In the genomic region with DNA sequence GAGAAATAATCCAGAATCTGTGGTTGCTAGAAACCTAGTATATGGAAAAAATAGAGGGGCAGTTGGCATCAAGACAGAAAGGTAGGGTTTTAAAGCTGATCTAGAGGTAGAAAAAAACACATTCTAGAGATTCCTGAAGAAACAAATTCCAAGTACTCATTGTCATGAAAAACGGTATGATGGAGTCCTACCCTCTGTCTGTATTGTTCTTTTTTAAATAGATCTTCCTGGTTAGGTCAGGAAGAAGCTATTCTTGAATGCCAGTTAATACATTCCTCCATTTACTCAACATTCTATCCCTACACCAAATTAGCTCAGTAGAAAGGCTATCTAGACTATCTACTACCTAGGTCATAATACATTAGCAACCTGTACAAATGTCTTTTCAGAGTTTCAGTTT, we compare ENCODE assay signal across 14 cellular contexts.
DNase-seq lines count a peak whose midpoint lies in the region; ATAC-seq and TF ChIP-seq lines count a peak whose summit lies in the region.
"Had no signal": no experiment of that assay in that cellular context is flagged by ENCODE, and none has a peak within 500 bp of the region (broad histone marks: within the 10 kb centered on the region; RNA-seq: fewer than 3 reads in every experiment).

No MANE protein-coding gene starts in this region.

- TF ChIP-seq CTCF in GM23338 (conservative IDR thresholded peaks at IDR 0.05; ENCODE audit: low read depth in 2 of 2) (no peak), hepatocyte (IDR thresholded peaks at IDR 0.05; ENCODE audit: poor library complexity) (no peak)

- WGBS in hepatocyte (ENCODE audit: low lambda C conversion rate, missing lambda C conversion rate): 79% methylated on average over 1 of the region's 1 CpG

- H3K27ac Mint-ChIP-seq in GM23338: peak overlapping the region; percentile 61
- H3K27ac Mint-ChIP-seq: CD8-positive, alpha-beta memory T cell had no signal

- no peaks in the 10 kb centered on the region for H3K27me3 Mint-ChIP-seq in GM23338 (ENCODE audit: insufficient read depth, low read depth, poor library complexity)

- DNase-seq in GM23338 (ENCODE audit: low spot score) (peak; percentile 68), NT2/D1 (ENCODE audit: low read depth, low spot score) (peak; percentile 20), iPS DF 4.7 (ENCODE audit: extremely low read depth, low spot score) (peak; percentile 33), kidney tubule cell (ENCODE audit: low spot score) (peak; percentile 9), COR-L47 (lab: John Stamatoyannopoulos, UW) (no peak), hepatocyte (ENCODE audit: low spot score) (no peak), NK-92 (lab: John Stamatoyannopoulos, UW; ENCODE audit: unreplicated experiment) (no peak)
- DNase-seq: CD8-positive, alpha-beta memory T cell; DMS53; GF-D8; H7 had no signal

- H3F3A ChIP-seq in GM23338 (replicated peaks; ENCODE audit: low read depth): no peaks in the 10 kb centered on the region

- H3K4me3 ChIP-seq in GM23338 (no peak overlapping the region), NT2/D1 (ENCODE audit: insufficient read length, low read depth) (no peak overlapping the region), hepatocyte (no peak overlapping the region)
- H3K4me3 ChIP-seq: BLaER1 had no signal

- H3K27me3 ChIP-seq in GM23338 (ENCODE audit: insufficient read depth) (no peaks in the 10 kb centered on the region), NT2/D1 (ENCODE audit: insufficient read depth, insufficient read length) (no peaks in the 10 kb centered on the region), hepatocyte (no peaks in the 10 kb centered on the region)
- H3K27me3 ChIP-seq: BLaER1 had no signal

- peaks cover 27% of the 10 kb centered on the region for H3K36me3 Mint-ChIP-seq in GM23338 (ENCODE audit: low read depth)

- H3K36me3 ChIP-seq in GM23338 (ENCODE audit: insufficient read depth) (no peaks in the 10 kb centered on the region), NT2/D1 (ENCODE audit: insufficient read depth, insufficient read length, low read length) (no peaks in the 10 kb centered on the region), hepatocyte (replicated peaks; ENCODE audit: insufficient read depth, low read depth) (no peaks in the 10 kb centered on the region)
- H3K36me3 ChIP-seq: BLaER1 had no signal

- H3K9me2 ChIP-seq in GM23338 (ENCODE audit: insufficient read depth): peaks cover 11% of the 10 kb centered on the region; the same call in 1 of the 2 replicates
- no peaks in the 10 kb centered on the region for H3K9me2 ChIP-seq in hepatocyte (replicated peaks; ENCODE audit: insufficient read depth)

- H2AFZ ChIP-seq in GM23338 (no peak overlapping the region), hepatocyte (no peak overlapping the region)

- no peak overlapping the region for H3K4me3 Mint-ChIP-seq in GM23338
- H3K4me3 Mint-ChIP-seq: CD8-positive, alpha-beta memory T cell had no signal

- ATAC-seq in GM23338 (peak; percentile 82), GM18519 (IDR thresholded peaks at IDR 0.05; ENCODE audit: low FRiP score, unreplicated experiment) (no peak)

- H4K20me1 ChIP-seq in GM23338 (replicated peaks; ENCODE audit: insufficient read depth) (no peaks in the 10 kb centered on the region), hepatocyte (ENCODE audit: insufficient read depth, poor library complexity, severe bottlenecking) (no peaks in the 10 kb centered on the region)
- H4K20me1 ChIP-seq: BLaER1 had no signal

- H3K4me1 ChIP-seq in GM23338 (ENCODE audit: insufficient read depth) (no peaks in the 10 kb centered on the region; the same call in 1 of the 2 replicates), NT2/D1 (ENCODE audit: insufficient read depth, insufficient read length) (no peaks in the 10 kb centered on the region), hepatocyte (ENCODE audit: insufficient read depth) (no peaks in the 10 kb centered on the region)
- H3K4me1 ChIP-seq: BLaER1 had no signal

- H3K4me1 Mint-ChIP-seq in GM23338: peaks cover 20% of the 10 kb centered on the region; the same call in 2 of the 3 replicates
- H3K4me1 Mint-ChIP-seq: CD8-positive, alpha-beta memory T cell had no signal

- peaks cover 36% of the 10 kb centered on the region for H3K9me3 ChIP-seq in NT2/D1 (ENCODE audit: insufficient read depth, low read length)
- H3K9me3 ChIP-seq in hepatocyte (ENCODE audit: low read depth): no peaks in the 10 kb centered on the region

- H3K27ac ChIP-seq in GM23338 (ENCODE audit: low read depth) (peak overlapping the region; percentile 79), hepatocyte (no peak overlapping the region)
- H3K27ac ChIP-seq: 22Rv1, BLaER1 had no signal

- H3K9me3 Mint-ChIP-seq in GM23338: peaks cover 8% of the 10 kb centered on the region; the same call in 2 of the 3 replicates

- H3K9ac ChIP-seq in NT2/D1 (ENCODE audit: insufficient read length, low read depth): no peak overlapping the region
- H3K9ac ChIP-seq: BLaER1 had no signal

- H3K4me2 ChIP-seq in GM23338: no peak overlapping the region
- no peak overlapping the region for H3K4me2 ChIP-seq in hepatocyte
- H3K4me2 ChIP-seq: BLaER1 had no signal

- H3K79me2 ChIP-seq in GM23338 (replicated peaks; ENCODE audit: insufficient read depth) (no peaks in the 10 kb centered on the region), hepatocyte (no peaks in the 10 kb centered on the region)

TF ChIP-seq in GM23338, 12 proteins besides CTCF, POLR2A, EP300 and RAD21 (continues in another document):
- TF ChIP-seq EZH2phosphoT487 (IDR thresholded peaks at IDR 0.05; ENCODE audit: unreplicated experiment) (no peak), STAT1 (IDR thresholded peaks at IDR 0.05; ENCODE audit: unreplicated experiment) (no peak), ETS1 (IDR thresholded peaks at IDR 0.05) (no peak), ZNF331 (CRISPR knock-in tag; IDR thresholded peaks at IDR 0.05; ENCODE audit: low read depth) (no peak), CREB1 (CRISPR knock-in tag; IDR thresholded peaks at IDR 0.05; ENCODE audit: low read depth) (no peak), POLR2AphosphoS5 (IDR thresholded peaks at IDR 0.05; ENCODE audit: low read depth) (no peak), NANOG (IDR thresholded peaks at IDR 0.05; ENCODE audit: borderline replicate concordance) (no peak; the same call in 1 of the 2 replicates), EZH2 (IDR thresholded peaks at IDR 0.05; ENCODE audit: low read depth, unreplicated experiment) (no peak), ZNF114 (CRISPR knock-in tag; IDR thresholded peaks at IDR 0.05) (no peak)
- TF ChIP-seq, protein P1, sequence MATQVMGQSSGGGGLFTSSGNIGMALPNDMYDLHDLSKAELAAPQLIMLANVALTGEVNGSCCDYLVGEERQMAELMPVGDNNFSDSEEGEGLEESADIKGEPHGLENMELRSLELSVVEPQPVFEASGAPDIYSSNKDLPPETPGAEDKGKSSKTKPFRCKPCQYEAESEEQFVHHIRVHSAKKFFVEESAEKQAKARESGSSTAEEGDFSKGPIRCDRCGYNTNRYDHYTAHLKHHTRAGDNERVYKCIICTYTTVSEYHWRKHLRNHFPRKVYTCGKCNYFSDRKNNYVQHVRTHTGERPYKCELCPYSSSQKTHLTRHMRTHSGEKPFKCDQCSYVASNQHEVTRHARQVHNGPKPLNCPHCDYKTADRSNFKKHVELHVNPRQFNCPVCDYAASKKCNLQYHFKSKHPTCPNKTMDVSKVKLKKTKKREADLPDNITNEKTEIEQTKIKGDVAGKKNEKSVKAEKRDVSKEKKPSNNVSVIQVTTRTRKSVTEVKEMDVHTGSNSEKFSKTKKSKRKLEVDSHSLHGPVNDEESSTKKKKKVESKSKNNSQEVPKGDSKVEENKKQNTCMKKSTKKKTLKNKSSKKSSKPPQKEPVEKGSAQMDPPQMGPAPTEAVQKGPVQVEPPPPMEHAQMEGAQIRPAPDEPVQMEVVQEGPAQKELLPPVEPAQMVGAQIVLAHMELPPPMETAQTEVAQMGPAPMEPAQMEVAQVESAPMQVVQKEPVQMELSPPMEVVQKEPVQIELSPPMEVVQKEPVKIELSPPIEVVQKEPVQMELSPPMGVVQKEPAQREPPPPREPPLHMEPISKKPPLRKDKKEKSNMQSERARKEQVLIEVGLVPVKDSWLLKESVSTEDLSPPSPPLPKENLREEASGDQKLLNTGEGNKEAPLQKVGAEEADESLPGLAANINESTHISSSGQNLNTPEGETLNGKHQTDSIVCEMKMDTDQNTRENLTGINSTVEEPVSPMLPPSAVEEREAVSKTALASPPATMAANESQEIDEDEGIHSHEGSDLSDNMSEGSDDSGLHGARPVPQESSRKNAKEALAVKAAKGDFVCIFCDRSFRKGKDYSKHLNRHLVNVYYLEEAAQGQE (IDR thresholded peaks at IDR 0.05; ENCODE audit: unreplicated experiment): no peak

Comparison
In these comparisons a context has a peak if more than half of its experiments do, and no peak if none do; other contexts are left out.
1. DNase-seq: peak in GM23338 (single experiment), NT2/D1 (single experiment), iPS DF 4.7 (single experiment) and kidney tubule cell (single experiment); none in COR-L47 (single experiment), hepatocyte (single experiment) and NK-92 (single experiment).